In genomic region chr11:131687291-131688055, GRCh38 we compare ENCODE assay signal across 22 cellular contexts.
DNase-seq lines count a peak whose midpoint lies in the region; ATAC-seq, FAIRE-seq and TF ChIP-seq lines count a peak whose summit lies in the region.
"Had no signal": no experiment of that assay in that cellular context is flagged by ENCODE, and none has a peak within 500 bp of the region (broad histone marks: within the 10 kb centered on the region; RNA-seq: fewer than 3 reads in every experiment).

No MANE protein-coding gene starts in this region.

- no peak for ATAC-seq in IMR-90 (ENCODE audit: low read depth)

- FAIRE-seq in endothelial cell of umbilical vein (lab: Jason Lieb, UNC) = no peak
- FAIRE-seq: small intestine had no signal

- no peaks in the 10 kb centered on the region for H3K36me3 ChIP-seq in BLaER1
- no peaks in the 10 kb centered on the region for H3K36me3 ChIP-seq in IMR-90 (ENCODE audit: control insufficient read depth, insufficient read depth, low read length)
- H3K36me3 ChIP-seq in endothelial cell of umbilical vein (ENCODE audit: control insufficient read depth in 2 of 2, extremely low read depth in 1 of 2, insufficient read depth in 2 of 2, low read length in 2 of 2) = no peaks in the 10 kb centered on the region
- no peaks in the 10 kb centered on the region for H3K36me3 ChIP-seq in PC-9 (ENCODE audit: low read depth)
- no peaks in the 10 kb centered on the region for H3K36me3 ChIP-seq in testis (ENCODE audit: low read depth, missing control alignments)
- H3K36me3 ChIP-seq: BE2C, lower lobe of right lung, Peyer's patch had no signal

- no peak overlapping the region for H4K8ac ChIP-seq in IMR-90 (ENCODE audit: low read depth in 2 of 2, low read length in 2 of 2)

- peaks cover 63% of the 10 kb centered on the region for H3K27me3 ChIP-seq in BLaER1
- H3K27me3 ChIP-seq in IMR-90 (ENCODE audit: control insufficient read depth, insufficient read depth, low read length) = peaks cover 21% of the 10 kb centered on the region
- H3K27me3 ChIP-seq in endothelial cell of umbilical vein (ENCODE audit: control insufficient read depth in 2 of 2, insufficient read depth in 2 of 2, low read length in 2 of 2) = peaks cover 0 to 2% of the 10 kb centered on the region in 2 experiments
- peaks cover 62% of the 10 kb centered on the region for H3K27me3 ChIP-seq in PC-9 (ENCODE audit: insufficient read depth, low read depth)
- no peaks in the 10 kb centered on the region for H3K27me3 ChIP-seq in testis
- H3K27me3 ChIP-seq: BE2C, Peyer's patch had no signal

- no TSS peak for BruUV-seq in IMR-90 (replicated peaks; lab: Mats Ljungman, UMichigan)
- no TSS peak for BruUV-seq in endothelial cell of umbilical vein (replicated peaks; lab: Mats Ljungman, UMichigan)
- no TSS peak for BruUV-seq in PC-9 (replicated peaks; lab: Mats Ljungman, UMichigan)

- no peak overlapping the region for H3K4me3 Mint-ChIP-seq in osteocyte (ENCODE audit: unreplicated experiment)
- H3K4me3 Mint-ChIP-seq: activated CD4-positive, alpha-beta T cell treated with anti-CD3 and anti-CD28 coated beads for 36 hours; natural killer cell had no signal

- no peaks in the 10 kb centered on the region for H3K9me3 Mint-ChIP-seq in osteocyte (ENCODE audit: unreplicated experiment)
- H3K9me3 Mint-ChIP-seq: activated naive CD4-positive, alpha-beta T cell treated with anti-CD3 and anti-CD28 coated beads, Interleukin-2, amount 50 U/mL, for 72 hours; natural killer cell had no signal

- H3K9me3 ChIP-seq in BLaER1 = no peaks in the 10 kb centered on the region
- H3K9me3 ChIP-seq in IMR-90 (ENCODE audit: control insufficient read depth, insufficient read depth, low read length) = no peaks in the 10 kb centered on the region
- no peaks in the 10 kb centered on the region for H3K9me3 ChIP-seq in endothelial cell of umbilical vein (replicated peaks; ENCODE audit: control insufficient read depth, insufficient read depth, low read length)
- no peaks in the 10 kb centered on the region for H3K9me3 ChIP-seq in PC-9 (ENCODE audit: insufficient read depth, low read depth)
- H3K9me3 ChIP-seq in testis = no peaks in the 10 kb centered on the region
- H3K9me3 ChIP-seq: BE2C, lower lobe of right lung, Peyer's patch had no signal

- H3K9me1 ChIP-seq in IMR-90 (ENCODE audit: insufficient read depth, low read length) (no peaks in the 10 kb centered on the region), endothelial cell of umbilical vein (replicated peaks; ENCODE audit: control insufficient read depth, extremely low read depth, insufficient read depth, low read length) (no peaks in the 10 kb centered on the region)

- no peak overlapping the region for H3K4ac ChIP-seq in IMR-90 (ENCODE audit: low read depth, low read length)

- H3K9ac ChIP-seq in BLaER1 = no peak overlapping the region
- H3K9ac ChIP-seq in IMR-90 (ENCODE audit: low read depth, low read length) = no peak overlapping the region
- no peak overlapping the region for H3K9ac ChIP-seq in endothelial cell of umbilical vein (replicated peaks; ENCODE audit: extremely low read depth, insufficient read depth, low read length)

- H2AK9ac ChIP-seq in IMR-90 (replicated peaks; ENCODE audit: low read depth, low read length, poor library complexity) = no peak overlapping the region

- no peak overlapping the region for H4K91ac ChIP-seq in IMR-90 (ENCODE audit: insufficient read depth, low read depth, low read length)

- H3K4me1 ChIP-seq in BLaER1 (peaks cover 14% of the 10 kb centered on the region), IMR-90 (ENCODE audit: control insufficient read depth, insufficient read depth, low read length) (peaks cover 3% of the 10 kb centered on the region; the same call in 1 of the 2 replicates), endothelial cell of umbilical vein (ENCODE audit: control insufficient read depth, extremely low read depth, insufficient read depth, low read length) (no peaks in the 10 kb centered on the region), PC-9 (replicated peaks; ENCODE audit: insufficient read depth) (no peaks in the 10 kb centered on the region), testis (no peaks in the 10 kb centered on the region)
- H3K4me1 ChIP-seq: BE2C, lower lobe of right lung had no signal

- no peak for TF ChIP-seq RAD21 in IMR-90 (IDR thresholded peaks at IDR 0.05; ENCODE audit: low read length)

- H3K27ac ChIP-seq in BLaER1 = no peak overlapping the region
- H3K27ac ChIP-seq in IMR-90 (ENCODE audit: insufficient read depth, low read length) = no peak overlapping the region
- no peak overlapping the region for H3K27ac ChIP-seq in endothelial cell of umbilical vein (ENCODE audit: insufficient read depth, low read depth, low read length)
- H3K27ac ChIP-seq in PC-9 = no peak overlapping the region
- H3K27ac ChIP-seq in testis = no peak overlapping the region
- H3K27ac ChIP-seq: lower lobe of right lung, Peyer's patch had no signal

- no peaks in the 10 kb centered on the region for H3K36me3 Mint-ChIP-seq in osteocyte (ENCODE audit: unreplicated experiment)
- H3K36me3 Mint-ChIP-seq: natural killer cell had no signal

- TF ChIP-seq CTCF in IMR-90 (conservative IDR thresholded peaks at IDR 0.05; ENCODE audit: low read depth, low read length) (no peak), endothelial cell of umbilical vein (IDR thresholded peaks at IDR 0.05; ENCODE audit: extremely low read depth in 1 of 2, insufficient read depth in 1 of 2, low read depth in 1 of 2, low read length in 2 of 2) (no peak), osteocyte (IDR thresholded peaks at IDR 0.05) (no peak), PC-9 (conservative IDR thresholded peaks at IDR 0.05) (no peak), testis (IDR thresholded peaks at IDR 0.05) (no peak)

- no peak overlapping the region for H3K27ac Mint-ChIP-seq in osteocyte (ENCODE audit: unreplicated experiment)
- H3K27ac Mint-ChIP-seq: activated CD4-positive, alpha-beta T cell treated with anti-CD3 and anti-CD28 coated beads for 36 hours; activated naive CD4-positive, alpha-beta T cell treated with anti-CD3 and anti-CD28 coated beads, Interleukin-2, amount 50 U/mL, for 72 hours; natural killer cell had no signal

- H3K79me2 ChIP-seq in endothelial cell of umbilical vein (ENCODE audit: control insufficient read depth, insufficient read depth, low read length) (no peaks in the 10 kb centered on the region), PC-9 (ENCODE audit: low read depth) (no peaks in the 10 kb centered on the region)

- H3K4me2 ChIP-seq in BLaER1 (peak overlapping the region; percentile 23; the same call in 1 of the 2 replicates), IMR-90 (ENCODE audit: low read depth, low read length) (peak overlapping the region; percentile 44; the same call in 1 of the 2 replicates), endothelial cell of umbilical vein (ENCODE audit: insufficient read depth, low read length) (peak overlapping the region; percentile 39), PC-9 (no peak overlapping the region)

- H2BK15ac ChIP-seq in IMR-90 (ENCODE audit: low read depth, low read length) = no peak overlapping the region

- no peak overlapping the region for H3K14ac ChIP-seq in IMR-90 (replicated peaks; ENCODE audit: low read depth, low read length)

- no peak overlapping the region for H2BK5ac ChIP-seq in IMR-90 (ENCODE audit: low read depth, low read length, poor library complexity, severe bottlenecking)

- DNase-seq in IMR-90 (no peak), endothelial cell of umbilical vein (ENCODE audit: low read depth, low spot score) (no peak), osteocyte (ENCODE audit: extremely low spot score, unreplicated experiment) (peak; percentile 83), PC-9 (no peak), T-helper 2 cell (no peak), testis (no peak), retina (no peak)
- DNase-seq: activated effector memory CD4-positive, alpha-beta T cell treated with Interleukin-2 at 50 U/mL for 16 hours; activated T-cell treated with anti-CD3 and anti-CD28 coated beads, Interleukin-2, amount 50 U/mL, for 1 hour; effector memory CD4-positive, alpha-beta T cell; natural killer cell; NCI-H1417 treated with DMSO at 0.1 percent for 48 hours; NCI-H2081 treated with DMSO at 0.1 percent for 48 hours; T-helper 9 cell had no signal

- POLR2A ChIA-PET in IMR-90 (lab: Charles Lee; ENCODE audit: unreplicated experiment) (no interaction called here), endothelial cell of umbilical vein (lab: Charles Lee) (no interaction called here), PC-9 (lab: Charles Lee; ENCODE audit: unreplicated experiment) (interaction anchor here (0.5 kb wide), 1 partner anchor 847 kb away, joined by 4 read pairs; no protein-coding TSS in a partner anchor)

- H2BK120ac ChIP-seq in IMR-90 (ENCODE audit: low read depth, low read length) = no peak overlapping the region

- peaks cover 19% of the 10 kb centered on the region for H3K27me3 Mint-ChIP-seq in osteocyte (ENCODE audit: unreplicated experiment)

- H4K5ac ChIP-seq in IMR-90 (ENCODE audit: low read depth, low read length) = no peak overlapping the region

- no peaks in the 10 kb centered on the region for H3K79me1 ChIP-seq in IMR-90 (ENCODE audit: low read depth in 1 of 2, low read length in 2 of 2)

- in situ Hi-C loops in IMR-90 (cut with MboI; ENCODE audit: low sequenced_read_pairs) = loop anchor here (5.0 kb wide), 1 partner anchor 450 kb away; no protein-coding TSS in a partner anchor

- peaks cover 3% of the 10 kb centered on the region for H3K4me1 Mint-ChIP-seq in osteocyte (ENCODE audit: unreplicated experiment)
- H3K4me1 Mint-ChIP-seq: activated CD4-positive, alpha-beta T cell treated with anti-CD3 and anti-CD28 coated beads for 36 hours; natural killer cell had no signal

- no peak overlapping the region for H2BK20ac ChIP-seq in IMR-90 (ENCODE audit: low read depth, low read length)

- H4K20me1 ChIP-seq in BLaER1 = peaks cover 51% of the 10 kb centered on the region; the same call in 1 of the 2 replicates
- no peaks in the 10 kb centered on the region for H4K20me1 ChIP-seq in IMR-90 (ENCODE audit: insufficient read depth, low read length)
- no peaks in the 10 kb centered on the region for H4K20me1 ChIP-seq in endothelial cell of umbilical vein (replicated peaks; ENCODE audit: control insufficient read depth, extremely low read depth, insufficient read depth, low read length)
- no peaks in the 10 kb centered on the region for H4K20me1 ChIP-seq in PC-9 (ENCODE audit: insufficient read depth)

- no peak overlapping the region for H3K18ac ChIP-seq in IMR-90 (ENCODE audit: low read depth, low read length)

- no peaks in the 10 kb centered on the region for H3F3A ChIP-seq in PC-9 (ENCODE audit: insufficient read depth, low read depth)

- intact Hi-C loops in IMR-90 (cut with micrococcal nuclease) (loop anchor here (5.0 kb wide), 1 partner anchor 1375 kb away; no protein-coding TSS in a partner anchor), endothelial cell of umbilical vein (cut with micrococcal nuclease) (loop anchor here (1.0 kb wide), 2 partner anchors 440 to 1254 kb away; no protein-coding TSS in a partner anchor), PC-9 (cut with micrococcal nuclease; ENCODE audit: unreplicated experiment) (no loop called here), testis (cut with DNase I; ENCODE audit: low total_unique reads) (no loop called here)

- H2AK5ac ChIP-seq in IMR-90 (ENCODE audit: low read depth, low read length) = no peak overlapping the region

- H3K9me2 ChIP-seq in PC-9 (ENCODE audit: insufficient read depth) = no peaks in the 10 kb centered on the region

- TF ChIP-seq POLR2A in IMR-90 (IDR thresholded peaks at IDR 0.05; ENCODE audit: low read depth, low read length) (no peak), endothelial cell of umbilical vein (IDR thresholded peaks at IDR 0.05; ENCODE audit: low read depth, low read length) (no peak), testis (IDR thresholded peaks at IDR 0.05) (no peak)

- H3K56ac ChIP-seq in IMR-90 (ENCODE audit: extremely low read depth, insufficient read depth, low read length) = no peak overlapping the region

- CTCF ChIA-PET in IMR-90 (lab: Yijun Ruan, JAX) (interaction anchor here (0.6 to 1.2 kb wide), 8 partner anchors 8 to 758 kb away, joined by 3 to 11 read pairs (median 4); no protein-coding TSS in a partner anchor), endothelial cell of umbilical vein (lab: Charles Lee) (interaction anchor here (0.8 to 3.0 kb wide), 36 partner anchors 9 to 1377 kb away, joined by 3 to 74 read pairs (median 4); partner anchors contain the start of gene SNX19), PC-9 (lab: Charles Lee) (no interaction called here)

- 73% methylated on average over 5 of the region's 30 CpGs; no CpG with 5 or more reads in 1 of the 2 experiments for WGBS in IMR-90 (ENCODE audit: extremely low coverage in 2 of 2, insufficient read length in 1 of 2), 2 experiments
- WGBS in testis, 2 donors = 38 to 70% methylated on average over 27 to 30 of the region's 30 CpGs

- no peak overlapping the region for H3K23ac ChIP-seq in IMR-90 (ENCODE audit: low read depth, low read length)

- dilution Hi-C loops in IMR-90 (cut with HindIII; ENCODE audit: low sequenced_read_pairs, unreplicated experiment) = no loop called here
- dilution Hi-C loops in endothelial cell of umbilical vein (cut with MboI; ENCODE audit: extremely low pct_ligation_motif_present, low sequenced_read_pairs) = no loop called here

- H2AFZ ChIP-seq in IMR-90 (replicated peaks; ENCODE audit: low read length, poor library complexity) = peak overlapping the region; percentile 91
- H2AFZ ChIP-seq in endothelial cell of umbilical vein (ENCODE audit: low read depth, low read length) = no peak overlapping the region
- H2AFZ ChIP-seq in PC-9 = no peak overlapping the region

- H3K4me3 ChIP-seq in BLaER1 (no peak overlapping the region), IMR-90 (ENCODE audit: insufficient read depth, low read depth, low read length) (no peak overlapping the region), endothelial cell of umbilical vein (replicated peaks in 1 of 3; ENCODE audit: insufficient read depth in 1 of 3, low read depth in 1 of 3, low read length in 3 of 3) (no peak overlapping the region), PC-9 (no peak overlapping the region), testis (peak overlapping the region in 1 of 2 donors; percentile 12)
- H3K4me3 ChIP-seq: GM12878, lower lobe of right lung, Peyer's patch had no signal

Comparison
In these comparisons a context has a peak if more than half of its experiments do, and no peak if none do; other contexts are left out.
1. intact Hi-C loops: an anchor here in IMR-90 (5.0 kb wide) and endothelial cell of umbilical vein (1.0 kb wide); none called in PC-9 and testis.